In genomic region chr4:100954048-100954447, GRCh38 we compare ENCODE assay signal across 35 cellular contexts.
"Had no signal": no experiment of that assay in that cellular context is flagged by ENCODE, and none has a peak within 500 bp of the region (broad histone marks: within the 10 kb centered on the region; RNA-seq: fewer than 3 reads in every experiment).

No MANE protein-coding gene starts in this region.

- H3K27ac Mint-ChIP-seq: activated CD4-positive, alpha-beta memory T cell treated with anti-CD3 and anti-CD28 coated beads, Interleukin-2, amount 10 ng/mL, durations not matched to agents 7 days and 5 days; activated CD4-positive, alpha-beta T cell treated with anti-CD3 and anti-CD28 coated beads, Interleukin-2, amount 10 ng/mL, durations not matched to agents 7 days and 5 days; activated naive CD4-positive, alpha-beta T cell treated with anti-CD3 and anti-CD28 coated beads for 36 hours; activated naive CD4-positive, alpha-beta T cell treated with anti-CD3 and anti-CD28 coated beads, Interleukin-2, amount 50 U/mL, for 24 hours; activated naive CD8-positive, alpha-beta T cell treated with anti-CD3 and anti-CD28 coated beads for 36 hours; activated naive CD8-positive, alpha-beta T cell treated with anti-CD3 and anti-CD28 coated beads, Interleukin-2, amount 50 U/mL, for 24 hours; activated T-helper 1 cell treated with anti-CD3 and anti-CD28 coated beads, Interleukin-12 subunit alpha, Interleukin-12 subunit beta, Interleukin-2, Interleukin-4 antibody, amounts not matched to agents 30 ng/mL and 10 ng/mL and 1 ng/mL, durations not matched to agents 14 hours and 24 hours and 36 hours; activated T-helper 2 cell treated with anti-CD3 and anti-CD28 coated beads, Interferon-gamma antibody, Interleukin-2, Interleukin-4, amounts not matched to agents 10 μg/mL and 5 μg/mL and 100 μg/mL, durations not matched to agents 14 hours and 24 hours and 36 hours; dendritic cell treated with granulocyte-macrophage colony-stimulating factor and Interleukin-4, amounts not matched to agents 40 ng/mL and 50 ng/mL, for 4 days; effector memory CD8-positive, alpha-beta T cell; T-helper 17 cell; T-helper 2 cell treated with Interferon-gamma antibody and Interleukin-4, amounts not matched to agents 5 μg/mL and 100 μg/mL, for 36 hours had no signal

- H3K36me3 Mint-ChIP-seq: activated naive CD4-positive, alpha-beta T cell treated with anti-CD3 and anti-CD28 coated beads, Interleukin-2, amount 50 U/mL, for 24 hours; activated naive CD8-positive, alpha-beta T cell treated with anti-CD3 and anti-CD28 coated beads for 36 hours; brain had no signal

- H3K27me3 Mint-ChIP-seq: brain; central memory CD8-positive, alpha-beta T cell; dendritic cell treated with granulocyte-macrophage colony-stimulating factor and Interleukin-4, amounts not matched to agents 40 ng/mL and 50 ng/mL, for 4 days; effector memory CD8-positive, alpha-beta T cell; T-helper 17 cell had no signal

- H3K4me1 Mint-ChIP-seq: activated CD4-positive, alpha-beta memory T cell treated with anti-CD3 and anti-CD28 coated beads, Interleukin-2, amount 10 ng/mL, durations not matched to agents 7 days and 5 days; activated CD4-positive, alpha-beta T cell treated with anti-CD3 and anti-CD28 coated beads, Interleukin-2, amount 10 ng/mL, durations not matched to agents 7 days and 5 days; activated naive CD4-positive, alpha-beta T cell treated with anti-CD3 and anti-CD28 coated beads, Interleukin-2, amount 50 U/mL, for 24 hours; central memory CD8-positive, alpha-beta T cell; T-helper 17 cell had no signal

- H3K4me3 Mint-ChIP-seq: activated CD4-positive, alpha-beta memory T cell treated with anti-CD3 and anti-CD28 coated beads, Interleukin-2, amount 10 ng/mL, durations not matched to agents 7 days and 5 days; activated CD4-positive, alpha-beta T cell treated with anti-CD3 and anti-CD28 coated beads, Interleukin-2, amount 10 ng/mL, durations not matched to agents 7 days and 5 days; activated naive CD4-positive, alpha-beta T cell treated with anti-CD3 and anti-CD28 coated beads for 36 hours; activated naive CD4-positive, alpha-beta T cell treated with anti-CD3 and anti-CD28 coated beads, Interleukin-2, amount 50 U/mL, for 24 hours; activated naive CD8-positive, alpha-beta T cell treated with anti-CD3 and anti-CD28 coated beads for 36 hours; activated naive CD8-positive, alpha-beta T cell treated with anti-CD3 and anti-CD28 coated beads, Interleukin-2, amount 50 U/mL, for 24 hours; activated T-cell treated with anti-CD3 and anti-CD28 coated beads, Interleukin-2, amount 50 U/mL, for 4 hours; activated T-helper 1 cell treated with anti-CD3 and anti-CD28 coated beads, Interleukin-12 subunit alpha, Interleukin-12 subunit beta, Interleukin-2, Interleukin-4 antibody, amounts not matched to agents 30 ng/mL and 10 ng/mL and 1 ng/mL, durations not matched to agents 14 hours and 24 hours and 36 hours; central memory CD8-positive, alpha-beta T cell; dendritic cell treated with granulocyte-macrophage colony-stimulating factor and Interleukin-4, amounts not matched to agents 40 ng/mL and 50 ng/mL, for 4 days; effector memory CD8-positive, alpha-beta T cell; T-helper 17 cell; T-helper 2 cell treated with Interferon-gamma antibody and Interleukin-4, amounts not matched to agents 5 μg/mL and 100 μg/mL, for 36 hours had no signal

- ATAC-seq: activated naive CD8-positive, alpha-beta T cell treated with anti-CD3 and anti-CD28 coated beads, Interleukin-2, amount 50 U/mL, for 24 hours; activated T-cell treated with anti-CD3 and anti-CD28 coated beads, Interleukin-2, amount 50 U/mL, for 4 hours; effector memory CD8-positive, alpha-beta T cell; foreskin keratinocyte; gastrocnemius medialis; heart left ventricle; T-helper 17 cell had no signal

- H3K4me1 ChIP-seq: ascending aorta, breast epithelium, esophagus muscularis mucosa, foreskin keratinocyte, gastrocnemius medialis, heart left ventricle had no signal

- H3K9me3 Mint-ChIP-seq: activated CD4-positive, alpha-beta memory T cell treated with anti-CD3 and anti-CD28 coated beads, Interleukin-2, amount 10 ng/mL, durations not matched to agents 7 days and 5 days; activated naive CD4-positive, alpha-beta T cell treated with anti-CD3 and anti-CD28 coated beads for 36 hours; activated naive CD4-positive, alpha-beta T cell treated with anti-CD3 and anti-CD28 coated beads, Interleukin-2, amount 50 U/mL, for 24 hours; activated naive CD8-positive, alpha-beta T cell treated with anti-CD3 and anti-CD28 coated beads for 36 hours; activated naive CD8-positive, alpha-beta T cell treated with anti-CD3 and anti-CD28 coated beads, Interleukin-2, amount 50 U/mL, for 24 hours; activated T-cell treated with anti-CD3 and anti-CD28 coated beads, Interleukin-2, amount 50 U/mL, for 4 hours; activated T-helper 1 cell treated with anti-CD3 and anti-CD28 coated beads, Interleukin-12 subunit alpha, Interleukin-12 subunit beta, Interleukin-2, Interleukin-4 antibody, amounts not matched to agents 30 ng/mL and 10 ng/mL and 1 ng/mL, durations not matched to agents 14 hours and 24 hours and 36 hours; activated T-helper 2 cell treated with anti-CD3 and anti-CD28 coated beads, Interferon-gamma antibody, Interleukin-2, Interleukin-4, amounts not matched to agents 10 μg/mL and 5 μg/mL and 100 μg/mL, durations not matched to agents 14 hours and 24 hours and 36 hours; brain; central memory CD8-positive, alpha-beta T cell; dendritic cell treated with granulocyte-macrophage colony-stimulating factor and Interleukin-4, amounts not matched to agents 40 ng/mL and 50 ng/mL, for 4 days; effector memory CD8-positive, alpha-beta T cell; T-helper 2 cell treated with Interferon-gamma antibody and Interleukin-4, amounts not matched to agents 5 μg/mL and 100 μg/mL, for 36 hours had no signal

- H3K4me3 ChIP-seq: ascending aorta, breast epithelium, cardiac muscle cell, coronary artery, esophagus muscularis mucosa, gastrocnemius medialis, heart left ventricle had no signal

- H3K9me3 ChIP-seq: ascending aorta, breast epithelium, esophagus muscularis mucosa, gastrocnemius medialis, heart left ventricle had no signal

- H3K27ac ChIP-seq: ascending aorta, breast epithelium, cardiac muscle cell, coronary artery, esophagus muscularis mucosa, foreskin keratinocyte, gastrocnemius medialis, heart left ventricle had no signal

- DNase-seq: activated CD4-positive, alpha-beta memory T cell treated with anti-CD3 and anti-CD28 coated beads, Interleukin-2, amount 10 ng/mL, durations not matched to agents 7 days and 5 days; activated CD4-positive, alpha-beta T cell treated with anti-CD3 and anti-CD28 coated beads for 4 hours; activated CD4-positive, alpha-beta T cell treated with anti-CD3 and anti-CD28 coated beads, Interleukin-2, amount 10 ng/mL, durations not matched to agents 7 days and 5 days; activated CD4-positive, alpha-beta T cell treated with anti-CD3 and anti-CD28 coated beads, Interleukin-2, amount 50 U/mL, for 4 hours; activated CD4-positive, CD25-positive, alpha-beta regulatory T cell; activated CD4-positive, CD25-positive, alpha-beta regulatory T cell treated with anti-CD3 and anti-CD28 coated beads, Interleukin-2, amount 50 U/mL, for 72 hours; activated CD8-positive, alpha-beta memory T cell treated with anti-CD3 and anti-CD28 coated beads, Interleukin-2, amount 50 U/mL, for 48 hours; activated effector memory CD4-positive, alpha-beta T cell treated with anti-CD3 and anti-CD28 coated beads, Interleukin-2, amount 50 U/mL, for 16 hours; activated naive CD4-positive, alpha-beta T cell treated with anti-CD3 and anti-CD28 coated beads for 36 hours; activated naive CD8-positive, alpha-beta T cell treated with anti-CD3 and anti-CD28 coated beads for 36 hours; activated naive CD8-positive, alpha-beta T cell treated with anti-CD3 and anti-CD28 coated beads, Interleukin-2, amount 50 U/mL, for 24 hours; activated T-cell treated with anti-CD3 and anti-CD28 coated beads for 4 hours; activated T-cell treated with anti-CD3 and anti-CD28 coated beads, Interleukin-2, amount 50 U/mL, for 4 hours; effector CD4-positive, alpha-beta T cell; effector memory CD8-positive, alpha-beta T cell; erythroblast; foreskin keratinocyte; gastrocnemius medialis; glutamatergic neuron; heart left ventricle; T-helper 1 cell; T-helper 17 cell; T1000 had no signal

- H3K27me3 ChIP-seq: ascending aorta, breast epithelium, cardiac muscle cell, esophagus muscularis mucosa, foreskin keratinocyte, gastrocnemius medialis, heart left ventricle had no signal

- H3K36me3 ChIP-seq: ascending aorta, breast epithelium, cardiac muscle cell, esophagus muscularis mucosa, gastrocnemius medialis, heart left ventricle had no signal
